11 cellular contexts compared by ENCODE assay signal in genomic region chr20:38031957-38032356, GRCh38. TPM values are rescaled to one million over a fixed set of nuclear protein-coding genes. Genes with fewer than 3 reads are reported as not detected.
DNase-seq lines count a peak whose midpoint lies in the region; ATAC-seq, FAIRE-seq and TF ChIP-seq lines count a peak whose summit lies in the region.
"Had no signal": no experiment of that assay in that cellular context is flagged by ENCODE, and none has a peak within 500 bp of the region (broad histone marks: within the 10 kb centered on the region; RNA-seq: fewer than 3 reads in every experiment).

No MANE protein-coding gene starts in this region.

- CTCF ChIA-PET in Calu3 (lab: Charles Lee), result no interaction called here

- 91 to 94% methylated on average over 3 of the region's 3 CpGs for WGBS in aorta, 2 donors

- FAIRE-seq in astrocyte (lab: Jason Lieb, UNC), result no peak

- no peak overlapping the region for H3K27ac ChIP-seq in astrocyte (ENCODE audit: low read depth, low read length)
- no peak overlapping the region for H3K27ac ChIP-seq in aorta (ENCODE audit: low read depth in 1 of 2, low read length in 2 of 2)

- peak overlapping the region; percentile 99 for H3K4me2 ChIP-seq in astrocyte (ENCODE audit: low read length)

- H3K4me3 Mint-ChIP-seq in Calu3 (ENCODE audit: low read depth, unreplicated experiment), result peak overlapping the region; percentile 78
- H3K4me3 Mint-ChIP-seq in astrocyte (ENCODE audit: unreplicated experiment), result peak overlapping the region; percentile 98
- H3K4me3 Mint-ChIP-seq in natural killer cell treated with Interleukin-12 subunit alpha and Interleukin-12 subunit beta and Interleukin-15 and Interleukin-18, amount 100 ng/mL, for 72 hours, result peak overlapping the region; percentile 97

- H4K20me1 ChIP-seq in astrocyte (ENCODE audit: insufficient read depth, low read length), result peaks cover 6% of the 10 kb centered on the region

- TF ChIP-seq CTCF in Calu3 (IDR thresholded peaks at IDR 0.05; ENCODE audit: unreplicated experiment) (no peak), astrocyte (IDR thresholded peaks at IDR 0.05; ENCODE audit: insufficient read depth, low read depth, low read length) (no peak)

- H3K9ac ChIP-seq in astrocyte (ENCODE audit: low read length), result no peak overlapping the region

- DNase-seq in Calu3 (no peak), astrocyte (ENCODE audit: low read depth) (no peak), GM03348 (ENCODE audit: low spot score) (no peak), pons (ENCODE audit: low spot score) (no peak), aorta (no peak)
- no peak for DNase-seq in Jurkat, Clone E6-1 (ENCODE audit: low read depth, low spot score)
- DNase-seq in natural killer cell treated with Interleukin-12 subunit alpha and Interleukin-12 subunit beta and Interleukin-15 and Interleukin-18, amount 100 ng/mL, for 72 hours (ENCODE audit: low spot score), result no peak
- DNase-seq: activated CD4-positive, alpha-beta T cell treated with anti-CD3 and anti-CD28 coated beads, Interleukin-2, amount 50 U/mL, for 1 hour; central memory CD4-positive, alpha-beta T cell; KG1 had no signal

- H3K36me3 ChIP-seq in astrocyte (ENCODE audit: insufficient read depth, low read length) (peaks cover 3% of the 10 kb centered on the region), aorta (ENCODE audit: control insufficient read depth in 1 of 2, insufficient read depth in 2 of 2, low read length in 1 of 2) (no peaks in the 10 kb centered on the region)

- ATAC-seq in natural killer cell treated with Interleukin-12 subunit alpha and Interleukin-12 subunit beta and Interleukin-15 and Interleukin-18, amount 100 ng/mL, for 72 hours, result no peak
- ATAC-seq in GM18520 (IDR thresholded peaks at IDR 0.05; ENCODE audit: unreplicated experiment) (no peak), aorta (ENCODE audit: low FRiP score) (no peak)

- no peaks in the 10 kb centered on the region for H3K27me3 Mint-ChIP-seq in Calu3 (ENCODE audit: unreplicated experiment)
- H3K27me3 Mint-ChIP-seq in astrocyte (ENCODE audit: low read depth, unreplicated experiment), result no peaks in the 10 kb centered on the region
- no peaks in the 10 kb centered on the region for H3K27me3 Mint-ChIP-seq in natural killer cell treated with Interleukin-12 subunit alpha and Interleukin-12 subunit beta and Interleukin-15 and Interleukin-18, amount 100 ng/mL, for 72 hours

- H3K27ac Mint-ChIP-seq in Calu3 (ENCODE audit: unreplicated experiment) (peak overlapping the region; percentile 72), astrocyte (ENCODE audit: unreplicated experiment) (no peak overlapping the region)
- peak overlapping the region; percentile 94 to 96 for H3K27ac Mint-ChIP-seq in natural killer cell treated with Interleukin-12 subunit alpha and Interleukin-12 subunit beta and Interleukin-15 and Interleukin-18, amount 100 ng/mL, for 72 hours

- peaks cover 59% of the 10 kb centered on the region for H3K4me1 Mint-ChIP-seq in Calu3 (ENCODE audit: low read depth, unreplicated experiment)
- H3K4me1 Mint-ChIP-seq in astrocyte (ENCODE audit: low read depth, unreplicated experiment), result peaks cover 14% of the 10 kb centered on the region
- peaks cover 44 to 59% of the 10 kb centered on the region in 2 donors for H3K4me1 Mint-ChIP-seq in natural killer cell treated with Interleukin-12 subunit alpha and Interleukin-12 subunit beta and Interleukin-15 and Interleukin-18, amount 100 ng/mL, for 72 hours (ENCODE audit: low read depth in 2 of 2)

- peaks cover 93% of the 10 kb centered on the region for H3K79me2 ChIP-seq in astrocyte (ENCODE audit: insufficient read depth, low read length)

- H2AFZ ChIP-seq in astrocyte (ENCODE audit: low read depth, low read length), result no peak overlapping the region

- BruUV-seq in Calu3 (replicated peaks; lab: Mats Ljungman, UMichigan), result no TSS peak

- no peaks in the 10 kb centered on the region for H3K9me3 ChIP-seq in astrocyte (ENCODE audit: insufficient read depth, low read depth, low read length)
- H3K9me3 ChIP-seq in aorta (ENCODE audit: control insufficient read depth, low read length), result no peaks in the 10 kb centered on the region

- H3K9me3 Mint-ChIP-seq in Calu3 (ENCODE audit: low read depth, unreplicated experiment) (no peaks in the 10 kb centered on the region), astrocyte (ENCODE audit: unreplicated experiment) (no peaks in the 10 kb centered on the region)
- no peaks in the 10 kb centered on the region for H3K9me3 Mint-ChIP-seq in natural killer cell treated with Interleukin-12 subunit alpha and Interleukin-12 subunit beta and Interleukin-15 and Interleukin-18, amount 100 ng/mL, for 72 hours

- H3K27me3 ChIP-seq in astrocyte (ENCODE audit: insufficient read depth, low read length) (no peaks in the 10 kb centered on the region), aorta (ENCODE audit: control insufficient read depth in 1 of 2, insufficient read depth in 2 of 2, low read length in 1 of 2) (no peaks in the 10 kb centered on the region)

- H3K4me1 ChIP-seq in astrocyte (ENCODE audit: insufficient read depth, low read length) (peaks cover 17% of the 10 kb centered on the region), aorta (ENCODE audit: control insufficient read depth in 1 of 2, insufficient read depth in 2 of 2, low read length in 2 of 2) (peaks cover 2 to 10% of the 10 kb centered on the region in 2 donors)

- intact Hi-C loops in Calu3 (cut with micrococcal nuclease; ENCODE audit: unreplicated experiment), result no loop called here
- intact Hi-C loops in aorta (cut with DNase I), result loop anchor here in 1 of 2 donors (10.0 kb wide), 1 partner anchor 403 kb away; the partner anchor contains the start of gene SNHG17

- H3K36me3 Mint-ChIP-seq in Calu3 (ENCODE audit: insufficient read depth, unreplicated experiment) (peaks cover 42% of the 10 kb centered on the region), astrocyte (ENCODE audit: low read depth, unreplicated experiment) (peaks cover 11% of the 10 kb centered on the region)
- peaks cover 11% of the 10 kb centered on the region for H3K36me3 Mint-ChIP-seq in natural killer cell treated with Interleukin-12 subunit alpha and Interleukin-12 subunit beta and Interleukin-15 and Interleukin-18, amount 100 ng/mL, for 72 hours

- peak overlapping the region; percentile 98 for H3K4me3 ChIP-seq in Jurkat, Clone E6-1 (ENCODE audit: low read length)
- H3K4me3 ChIP-seq in astrocyte (ENCODE audit: insufficient read depth, low read depth, low read length), result no peak overlapping the region
- no peak overlapping the region for H3K4me3 ChIP-seq in aorta (ENCODE audit: low read length in 2 of 2)

RNA-seq across cellular contexts. Expression of gene TTI1, which starts 1.3 kb away (rescaled TPM):
- 54.0 and 57.0 TPM in 2 replicates for total RNA-seq in Calu3 (2022)
- polyA plus RNA-seq in Jurkat, Clone E6-1 (2012; ENCODE audit: insufficient read depth, insufficient read length), result 37.3 TPM
- 13.4 and 16.9 TPM in 2 replicates for total RNA-seq in astrocyte
- 10 to 100 TPM; 30.8 to 53.1 TPM for total RNA-seq in natural killer cell treated with Interleukin-12 subunit alpha and Interleukin-12 subunit beta and Interleukin-15 and Interleukin-18, amount 100 ng/mL, for 72 hours
- 10 to 100 TPM; 11.8 to 15.1 TPM for total RNA-seq in aorta
- 1 to 10 TPM; 2.3 to 4.5 TPM for polyA plus RNA-seq in aorta

RNA-seq across cellular contexts. Expression of gene RPRD1B, which starts 1.6 kb away (rescaled TPM):
- total RNA-seq in Calu3 (2022) (53.5 and 61.8 TPM in 2 replicates), astrocyte (20.7 and 21.6 TPM in 2 replicates), aorta (10 to 100 TPM; 33.9 to 43.5 TPM)
- polyA plus RNA-seq in Jurkat, Clone E6-1 (2012; ENCODE audit: insufficient read depth, insufficient read length), result 24.9 TPM
- total RNA-seq in natural killer cell treated with Interleukin-12 subunit alpha and Interleukin-12 subunit beta and Interleukin-15 and Interleukin-18, amount 100 ng/mL, for 72 hours, result 10 to 100 TPM; 46.4 to 85.4 TPM
- 1 to 10 TPM; 6.9 to 9.8 TPM for polyA plus RNA-seq in aorta
